In genomic region chr16:50699345-50700159, GRCh38 we compare ENCODE assay signal across 12 cellular contexts. TPM values are rescaled to one million over a fixed set of nuclear protein-coding genes. Genes with fewer than 3 reads are reported as not detected.
DNase-seq lines count a peak whose midpoint lies in the region; ATAC-seq, FAIRE-seq and TF ChIP-seq lines count a peak whose summit lies in the region.
"Had no signal": no experiment of that assay in that cellular context is flagged by ENCODE, and none has a peak within 500 bp of the region (broad histone marks: within the 10 kb centered on the region; RNA-seq: fewer than 3 reads in every experiment).

No MANE protein-coding gene starts in this region.

- TF ChIP-seq POLR2A in K562 (conservative IDR thresholded peaks at IDR 0.05): no peak
- TF ChIP-seq POLR2A in gastrocnemius medialis (IDR thresholded peaks at IDR 0.05): peak in 1 of 2 donors; percentile 18

- intact Hi-C loops in Calu3 (cut with micrococcal nuclease; ENCODE audit: unreplicated experiment): no loop called here
- intact Hi-C loops in K562 (cut with micrococcal nuclease): no loop called here
- intact Hi-C loops in gastrocnemius medialis (cut with DNase I; ENCODE audit: low total_unique reads): loop anchor here (2.0 kb wide), 1 partner anchor 41 kb away; no protein-coding TSS in a partner anchor

- CTCF ChIA-PET in Calu3 (lab: Charles Lee): interaction anchor here (1.5 kb wide), 1 partner anchor 20 kb away, joined by 3 read pairs; no protein-coding TSS in a partner anchor
- CTCF ChIA-PET in K562 (lab: Yijun Ruan, JAX; ENCODE audit: low intra/inter-chr PET ratio): no interaction called here

- no peak overlapping the region for H3K27ac ChIP-seq in K562 (ENCODE audit: extremely low read depth, low read depth, low read length)
- H3K27ac ChIP-seq in gastrocnemius medialis: peak overlapping the region; percentile 65 to 87 (median 85)
- H3K27ac ChIP-seq: VCaP had no signal

- no peaks in the 10 kb centered on the region for H3K9me1 ChIP-seq in K562 (ENCODE audit: control insufficient read depth, insufficient read depth, low read length)

- H3K79me2 ChIP-seq in K562 (ENCODE audit: control insufficient read depth, insufficient read depth, low read length): no peaks in the 10 kb centered on the region

- H3K27me3 ChIP-seq in K562 (ENCODE audit: control insufficient read depth in 2 of 2, insufficient read depth in 2 of 2, low read length in 2 of 2) (peaks cover 0 to 20% of the 10 kb centered on the region in 2 experiments; a peak in 2 of 5 replicates), gastrocnemius medialis (no peaks in the 10 kb centered on the region)

- TF ChIP-seq CTCF in Calu3 (IDR thresholded peaks at IDR 0.05; ENCODE audit: unreplicated experiment) (no peak), K562 (IDR thresholded peaks at IDR 0.05 in 2 of 3, conservative IDR thresholded peaks at IDR 0.05 in 1 of 3; ENCODE audit: insufficient read depth in 2 of 3, low read depth in 1 of 3, low read length in 3 of 3) (no peak), gastrocnemius medialis (IDR thresholded peaks at IDR 0.05 in 4 of 5, conservative IDR thresholded peaks at IDR 0.05 in 1 of 5) (no peak)

- H3K4me3 Mint-ChIP-seq in Calu3 (ENCODE audit: low read depth, unreplicated experiment): no peak overlapping the region

- H3K36me3 ChIP-seq in K562 (ENCODE audit: control insufficient read depth, insufficient read depth, low read length) (no peaks in the 10 kb centered on the region), gastrocnemius medialis (no peaks in the 10 kb centered on the region)

- H3K4me3 ChIP-seq in K562 (no peak overlapping the region), gastrocnemius medialis (no peak overlapping the region)

- no peaks in the 10 kb centered on the region for H3K9me3 ChIP-seq in K562 (replicated peaks; ENCODE audit: control insufficient read depth, insufficient read depth, low read depth, low read length)
- peaks cover 0 to 11% (median 0%) of the 10 kb centered on the region in 3 donors for H3K9me3 ChIP-seq in gastrocnemius medialis

- BruUV-seq in Calu3 (replicated peaks; lab: Mats Ljungman, UMichigan): no TSS peak
- BruUV-seq in K562 (replicated peaks; lab: Mats Ljungman, UMichigan): no TSS peak

- ATAC-seq in K562 (peak; percentile 40; the same call in 2 of the 3 replicates), gastrocnemius medialis (peak; percentile 66 to 75), GM21786 (IDR thresholded peaks at IDR 0.05; ENCODE audit: unreplicated experiment) (no peak), HG03175 (IDR thresholded peaks at IDR 0.05; ENCODE audit: unreplicated experiment) (no peak), HG03097 (IDR thresholded peaks at IDR 0.05; ENCODE audit: low FRiP score, unreplicated experiment) (no peak)

- H3K4me1 ChIP-seq in K562 (replicated peaks in 1 of 2; ENCODE audit: control insufficient read depth in 2 of 2, insufficient read depth in 2 of 2, low read length in 2 of 2) (peaks cover 6 to 9% of the 10 kb centered on the region in 2 experiments; a peak in 4 of 5 replicates), gastrocnemius medialis (peaks cover 44 to 55% of the 10 kb centered on the region in 2 donors)

- H3K27me3 Mint-ChIP-seq in Calu3 (ENCODE audit: unreplicated experiment): no peaks in the 10 kb centered on the region

- no peak for TF ChIP-seq RAD21 in K562 (CRISPR knock-in tag; conservative IDR thresholded peaks at IDR 0.05 in 1 of 2, IDR thresholded peaks at IDR 0.05 in 1 of 2)

- no peaks in the 10 kb centered on the region for H3K36me3 Mint-ChIP-seq in Calu3 (ENCODE audit: insufficient read depth, unreplicated experiment)

- no peaks in the 10 kb centered on the region; the same call in 1 of the 2 replicates for H4K20me1 ChIP-seq in K562 (replicated peaks; ENCODE audit: control insufficient read depth, insufficient read depth, low read length)

- 9% methylated on average over 19 of the region's 19 CpGs for whole genome bisulfite sequencing in K562 (ENCODE audit: insufficient coverage, low coverage, missing lambda C conversion rate)

- DNase-seq in Calu3: peak; percentile 52
- peak; percentile 38 for DNase-seq in SKM-1 treated with dmso at 0.1 percent for 144 hours (lab: John Stamatoyannopoulos, UW; ENCODE audit: unreplicated experiment)
- DNase-seq in K562 (ENCODE audit: extremely low read depth in 1 of 4, low spot score in 3 of 4): no peak
- peak; percentile 84 to 94 for DNase-seq in gastrocnemius medialis
- no peak for DNase-seq in OCI-M2 (lab: John Stamatoyannopoulos, UW; ENCODE audit: unreplicated experiment)
- DNase-seq: DND-41, NCI-H345 had no signal

- H3K4me2 ChIP-seq in K562 (ENCODE audit: insufficient read depth, low read length): no peak overlapping the region

- peaks cover 37% of the 10 kb centered on the region for H3K4me1 Mint-ChIP-seq in Calu3 (ENCODE audit: low read depth, unreplicated experiment)

- TF ChIP-seq EP300 in K562 (IDR thresholded peaks at IDR 0.05; ENCODE audit: low read length): no peak

- H3K27ac Mint-ChIP-seq in Calu3 (ENCODE audit: unreplicated experiment): peak overlapping the region; percentile 15

- H2AFZ ChIP-seq in K562 (ENCODE audit: low read depth, low read length): no peak overlapping the region

- in situ Hi-C loops in K562 (cut with MboI) (no loop called here), gastrocnemius medialis (cut with MboI; ENCODE audit: low sequenced_read_pairs in 4 of 4) (loop anchor here in 1 of 4 donors (5.0 kb wide), 1 partner anchor 48 kb away; no protein-coding TSS in a partner anchor)

- H3K9ac ChIP-seq in K562 (ENCODE audit: insufficient read depth in 1 of 2, low read depth in 2 of 2, low read length in 2 of 2): no peak overlapping the region; a peak in 1 of 4 replicates

- POLR2A ChIA-PET in K562 (lab: Yijun Ruan, JAX): interaction anchor here (0.6 kb wide), 1 partner anchor 76 kb away, joined by 3 read pairs; no protein-coding TSS in a partner anchor

- FAIRE-seq in K562 (lab: Jason Lieb, UNC): no peak
- FAIRE-seq: endometrium had no signal

- peaks cover 2% of the 10 kb centered on the region for H3K9me3 Mint-ChIP-seq in Calu3 (ENCODE audit: low read depth, unreplicated experiment)

RNA-seq across cellular contexts. Expression of gene NOD2, which starts 6.1 kb away (rescaled TPM):
- total RNA-seq in Calu3 (2022): 0.87 and 1.1 TPM in 2 replicates
- not detected in 2 replicates for total RNA-seq in K562 (2011; cell fraction: chromatin; rRNA removed; ENCODE audit: low replicate concordance)
- total RNA-seq in K562 (2011; cell fraction: nucleolus; rRNA removed): not detected in 2 replicates
- total RNA-seq in K562 (2011; cell fraction: nucleoplasm; rRNA removed): not detected in 2 replicates
- not detected in 2 replicates for total RNA-seq in K562 (2014; rRNA removed)
- not detected in 2 replicates for total RNA-seq in K562 (2014; rRNA removed; fragmentation: Illumina TruSeq; extraction: Trizol)
- 0.04 TPM in 1 of 2 replicates, not detected in the other for total RNA-seq in K562 (2015; rRNA removed; fragmentation: Illumina TruSeq; extraction: Trizol)
- not detected in 2 replicates for total RNA-seq in K562 (2021)
- polyA plus RNA-seq in K562 (2011; rRNA removed): not detected in 2 replicates
- polyA plus RNA-seq in K562 (2011; cell fraction: cytosol; rRNA removed): not detected in 2 replicates
- not detected in 2 replicates for polyA plus RNA-seq in K562 (2011; cell fraction: nucleus; rRNA removed)
- 0.18 TPM in 1 of 2 replicates, not detected in the other for polyA plus RNA-seq in K562 (2012)
- not detected in 2 replicates for polyA plus RNA-seq in K562 (2014; fragmentation: Illumina TruSeq; extraction: Trizol)
- polyA plus RNA-seq in K562 (2014; fragmentation: Nextera tagmentation; extraction: Ambion mirVana): not detected
- not detected in 2 replicates for polyA plus RNA-seq in K562 (2014; rRNA removed)
- polyA minus RNA-seq in K562 (2011; rRNA and poly(A)+ RNA removed): 0.30 TPM in 1 of 2 replicates, not detected in the other
- polyA minus RNA-seq in K562 (2011; cell fraction: cytosol; rRNA and poly(A)+ RNA removed): not detected in 2 replicates
- not detected in 2 replicates for polyA minus RNA-seq in K562 (2011; cell fraction: nucleus; rRNA and poly(A)+ RNA removed)
- 1 to 10 TPM in 3 of 4 donors, under 1 TPM in 1; 0.27 to 2.1 (median 1.7) TPM for total RNA-seq in gastrocnemius medialis

RNA-seq across cellular contexts. Expression of gene SNX20, which starts 18.4 kb away (rescaled TPM):
- total RNA-seq in Calu3 (2022) (not detected in 2 replicates), K562 (2014; rRNA removed) (not detected in 2 replicates), K562 (2014; rRNA removed; fragmentation: Illumina TruSeq; extraction: Trizol) (not detected in 2 replicates), K562 (2015; rRNA removed; fragmentation: Illumina TruSeq; extraction: Trizol) (0.04 TPM in 2 replicates), K562 (2021) (0.07 and 0.13 TPM in 2 replicates), gastrocnemius medialis (1 to 10 TPM in 3 of 4 donors, under 1 TPM in 1; 0.17 to 4.0 (median 1.9) TPM)
- total RNA-seq in K562 (2011; cell fraction: chromatin; rRNA removed; ENCODE audit: low replicate concordance): not detected in 2 replicates
- total RNA-seq in K562 (2011; cell fraction: nucleolus; rRNA removed): not detected in 2 replicates
- total RNA-seq in K562 (2011; cell fraction: nucleoplasm; rRNA removed): not detected in 2 replicates
- polyA plus RNA-seq in K562 (2011; rRNA removed) (not detected in 2 replicates), K562 (2014; fragmentation: Illumina TruSeq; extraction: Trizol) (not detected in 2 replicates), K562 (2014; fragmentation: Nextera tagmentation; extraction: Ambion mirVana) (not detected), K562 (2014; rRNA removed) (not detected in 2 replicates)
- polyA plus RNA-seq in K562 (2011; cell fraction: cytosol; rRNA removed): not detected in 2 replicates
- polyA plus RNA-seq in K562 (2011; cell fraction: nucleus; rRNA removed): not detected in 2 replicates
- 0.03 TPM in 1 of 2 replicates, not detected in the other for polyA plus RNA-seq in K562 (2012)
- polyA minus RNA-seq in K562 (2011; rRNA and poly(A)+ RNA removed): not detected in 2 replicates
- polyA minus RNA-seq in K562 (2011; cell fraction: cytosol; rRNA and poly(A)+ RNA removed): not detected in 2 replicates
- polyA minus RNA-seq in K562 (2011; cell fraction: nucleus; rRNA and poly(A)+ RNA removed): not detected in 2 replicates

RNA-seq across cellular contexts. Expression of gene CYLD, which starts 42.3 kb away (rescaled TPM):
- total RNA-seq in Calu3 (2022) (29.2 and 31.8 TPM in 2 replicates), K562 (2014; rRNA removed) (3.6 and 5.4 TPM in 2 replicates), K562 (2014; rRNA removed; fragmentation: Illumina TruSeq; extraction: Trizol) (6.8 and 7.6 TPM in 2 replicates), K562 (2015; rRNA removed; fragmentation: Illumina TruSeq; extraction: Trizol) (4.2 and 4.8 TPM in 2 replicates), K562 (2021) (6.2 and 6.4 TPM in 2 replicates), gastrocnemius medialis (100 to 1,000 TPM in 3 of 4 donors, 10 to 100 TPM in 1; 49.2 to 177 (median 135) TPM)
- 8.0 and 30.7 TPM in 2 replicates for total RNA-seq in K562 (2011; cell fraction: chromatin; rRNA removed; ENCODE audit: low replicate concordance)
- 4.3 and 6.3 TPM in 2 replicates for total RNA-seq in K562 (2011; cell fraction: nucleolus; rRNA removed)
- total RNA-seq in K562 (2011; cell fraction: nucleoplasm; rRNA removed): 8.1 and 14.1 TPM in 2 replicates
- polyA plus RNA-seq in K562 (2011; rRNA removed) (3.7 and 7.4 TPM in 2 replicates), K562 (2014; fragmentation: Illumina TruSeq; extraction: Trizol) (5.3 and 5.8 TPM in 2 replicates), K562 (2014; fragmentation: Nextera tagmentation; extraction: Ambion mirVana) (1 to 10 TPM; 4.3 to 5.2 TPM), K562 (2014; rRNA removed) (2.8 and 3.4 TPM in 2 replicates)
- 1.5 and 2.0 TPM in 2 replicates for polyA plus RNA-seq in K562 (2011; cell fraction: cytosol; rRNA removed)
- polyA plus RNA-seq in K562 (2011; cell fraction: nucleus; rRNA removed): 4.9 and 6.5 TPM in 2 replicates
- 3.8 and 5.5 TPM in 2 replicates for polyA plus RNA-seq in K562 (2012)
- polyA minus RNA-seq in K562 (2011; rRNA and poly(A)+ RNA removed): 9.5 and 9.9 TPM in 2 replicates
- polyA minus RNA-seq in K562 (2011; cell fraction: cytosol; rRNA and poly(A)+ RNA removed): 2.3 and 3.8 TPM in 2 replicates
- 11.0 and 15.2 TPM in 2 replicates for polyA minus RNA-seq in K562 (2011; cell fraction: nucleus; rRNA and poly(A)+ RNA removed)

Comparison
In these comparisons a context has a peak if more than half of its experiments do, and no peak if none do; other contexts are left out.
1. DNase-seq: peak in Calu3 (single experiment), SKM-1 treated with dmso at 0.1 percent for 144 hours (single experiment) and gastrocnemius medialis (2 of 2); none in K562 (0 of 4) and OCI-M2 (single experiment).
2. ATAC-seq: peak in K562 (single experiment) and gastrocnemius medialis (2 of 2); none in GM21786 (single experiment), HG03175 (single experiment) and HG03097 (single experiment).